ENCODE assay signal across 32 cellular contexts in genomic region chr9:122398371-122398924, GRCh38.
"Had no signal": no experiment of that assay in that cellular context is flagged by ENCODE, and none has a peak within 500 bp of the region (broad histone marks: within the 10 kb centered on the region; RNA-seq: fewer than 3 reads in every experiment).

No MANE protein-coding gene starts in this region.

- FAIRE-seq: astrocyte, bronchial epithelial cell had no signal

- ATAC-seq: activated CD4-positive, alpha-beta T cell treated with anti-CD3 and anti-CD28 coated beads for 36 hours; activated CD8-positive, alpha-beta T cell treated with anti-CD3 and anti-CD28 coated beads for 36 hours; activated T-cell treated with anti-CD3 and anti-CD28 coated beads, Interleukin-2, amount 50 U/mL, for 4 hours; activated T-helper 17 cell treated with anti-CD3 and anti-CD28 coated beads, Interleukin-2, amount 50 U/mL, for 72 hours; foreskin keratinocyte; gastrocnemius medialis; heart left ventricle had no signal

- H3K27ac Mint-ChIP-seq: activated CD4-positive, alpha-beta T cell treated with anti-CD3 and anti-CD28 coated beads for 36 hours; activated CD8-positive, alpha-beta T cell treated with anti-CD3 and anti-CD28 coated beads for 36 hours; activated naive CD8-positive, alpha-beta T cell; activated T-helper 17 cell treated with anti-CD3 and anti-CD28 coated beads, Interleukin-2, amount 50 U/mL, for 72 hours; dendritic cell treated with granulocyte-macrophage colony-stimulating factor and Interleukin-4, amounts not matched to agents 40 ng/mL and 50 ng/mL, for 4 days had no signal

- DNase-seq: activated CD4-positive, alpha-beta T cell treated with anti-CD3 and anti-CD28 coated beads for 36 hours; activated CD4-positive, alpha-beta T cell treated with anti-CD3 and anti-CD28 coated beads, Interleukin-2, amount 50 U/mL, for 1 hour; activated CD4-positive, alpha-beta T cell treated with anti-CD3 and anti-CD28 coated beads, Interleukin-2, amount 50 U/mL, for 48 hours; activated CD4-positive, CD25-positive, alpha-beta regulatory T cell; activated CD4-positive, CD25-positive, alpha-beta regulatory T cell treated with anti-CD3 and anti-CD28 coated beads, Interleukin-2, amount 50 U/mL, for 72 hours; activated CD8-positive, alpha-beta memory T cell treated with anti-CD3 and anti-CD28 coated beads for 24 hours; activated CD8-positive, alpha-beta T cell treated with anti-CD3 and anti-CD28 coated beads for 36 hours; activated effector memory CD4-positive, alpha-beta T cell treated with Interleukin-2 at 50 U/mL for 16 hours; activated gamma-delta T cell treated with Interleukin-2 at 50 U/mL for 16 hours; activated naive CD4-positive, alpha-beta T cell treated with anti-CD3 and anti-CD28 coated beads, Interleukin-2, amount 50 U/mL, for 16 hours; activated naive CD4-positive, alpha-beta T cell treated with Interleukin-2 at 50 U/mL for 16 hours; activated T-cell treated with anti-CD3 and anti-CD28 coated beads, Interleukin-2, amount 50 U/mL, for 4 hours; amniotic stem cell; anterior cingulate cortex; brain microvascular endothelial cell; dorsolateral prefrontal cortex; effector memory CD4-positive, alpha-beta T cell; erythroblast; foreskin keratinocyte; gastrocnemius medialis; glutamatergic neuron; heart left ventricle; T-helper 1 cell; T-helper 2 cell had no signal

- H3K4me3 Mint-ChIP-seq: activated CD4-positive, alpha-beta T cell treated with anti-CD3 and anti-CD28 coated beads for 36 hours; activated CD8-positive, alpha-beta T cell treated with anti-CD3 and anti-CD28 coated beads for 36 hours; activated naive CD8-positive, alpha-beta T cell; activated T-cell treated with anti-CD3 and anti-CD28 coated beads, Interleukin-2, amount 50 U/mL, for 4 hours; activated T-helper 17 cell treated with anti-CD3 and anti-CD28 coated beads, Interleukin-2, amount 50 U/mL, for 72 hours; central memory CD8-positive, alpha-beta T cell; dendritic cell treated with granulocyte-macrophage colony-stimulating factor and Interleukin-4, amounts not matched to agents 40 ng/mL and 50 ng/mL, for 4 days had no signal

- H3K27me3 Mint-ChIP-seq: activated naive CD8-positive, alpha-beta T cell had no signal

- H3K9me3 Mint-ChIP-seq: central memory CD8-positive, alpha-beta T cell; dendritic cell treated with granulocyte-macrophage colony-stimulating factor and Interleukin-4, amounts not matched to agents 40 ng/mL and 50 ng/mL, for 4 days had no signal

- H3K27ac ChIP-seq: brain microvascular endothelial cell, coronary artery, dorsolateral prefrontal cortex, esophagus muscularis mucosa, foreskin keratinocyte, gastrocnemius medialis, heart left ventricle had no signal

- H3K27me3 ChIP-seq: brain microvascular endothelial cell, dorsolateral prefrontal cortex, esophagus muscularis mucosa, foreskin keratinocyte, gastrocnemius medialis, heart left ventricle had no signal

- H3K4me3 ChIP-seq: coronary artery, dorsolateral prefrontal cortex, esophagus muscularis mucosa, gastrocnemius medialis, heart left ventricle had no signal

- H3K4me1 Mint-ChIP-seq: central memory CD8-positive, alpha-beta T cell had no signal

- H3K4me1 ChIP-seq: gastrocnemius medialis had no signal

- H3K9me3 ChIP-seq: esophagus muscularis mucosa, gastrocnemius medialis had no signal

- H3K36me3 ChIP-seq: brain microvascular endothelial cell, esophagus muscularis mucosa, gastrocnemius medialis, heart left ventricle had no signal
